8 cellular contexts compared by ENCODE assay signal in the genomic region with DNA sequence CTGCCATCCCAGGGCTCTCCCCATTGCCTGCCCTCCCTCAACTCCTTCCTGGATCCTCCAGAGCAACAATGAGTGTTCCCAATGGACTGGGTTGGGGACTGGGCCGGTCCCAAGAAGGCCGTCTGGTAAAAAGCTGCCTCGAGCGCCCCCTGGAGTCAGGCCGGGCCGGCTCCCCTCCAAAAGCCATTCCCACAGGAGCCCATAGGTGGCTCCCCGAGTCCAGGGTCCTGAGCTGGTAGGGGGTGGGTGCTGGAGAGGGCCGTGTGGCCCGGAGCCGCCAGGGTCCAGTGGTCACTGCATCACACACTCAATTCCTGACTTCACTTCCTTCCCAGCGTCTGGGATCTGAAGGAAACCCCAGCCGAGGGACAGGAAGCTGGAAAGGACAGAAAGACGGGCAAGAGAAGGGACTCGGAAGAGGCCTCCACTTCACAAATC. TPM values are rescaled to one million over a fixed set of nuclear protein-coding genes. Genes with fewer than 3 reads are reported as not detected.
DNase-seq lines count a peak whose midpoint lies in the region; ATAC-seq and TF ChIP-seq lines count a peak whose summit lies in the region.

No MANE protein-coding gene starts in this region.

- H3K4me3 Mint-ChIP-seq in progenitor cell of endocrine pancreas (ENCODE audit: low read depth), result no peak overlapping the region

- TF ChIP-seq CTCF in progenitor cell of endocrine pancreas (IDR thresholded peaks at IDR 0.05; ENCODE audit: unreplicated experiment), result peak; percentile 91
- TF ChIP-seq CTCF in upper lobe of left lung (IDR thresholded peaks at IDR 0.05), result peak; percentile 97 to 98 (median 98)

- H3K4me3 ChIP-seq in upper lobe of left lung, result peak overlapping the region in 1 of 4 donors; percentile 25

- peaks cover 14 to 22% (median 17%) of the 10 kb centered on the region in 4 donors for H3K4me1 ChIP-seq in upper lobe of left lung

- H3K27me3 ChIP-seq in upper lobe of left lung, result no peaks in the 10 kb centered on the region

- H3K27me3 Mint-ChIP-seq in progenitor cell of endocrine pancreas, result no peaks in the 10 kb centered on the region

- H3K36me3 Mint-ChIP-seq in progenitor cell of endocrine pancreas (ENCODE audit: insufficient read depth), result peaks cover 9% of the 10 kb centered on the region

- no peak for TF ChIP-seq EP300 in upper lobe of left lung (IDR thresholded peaks at IDR 0.05)

- ATAC-seq in Right ventricle myocardium inferior (peak; percentile 85), upper lobe of left lung (ENCODE audit: low FRiP score in 2 of 2) (peak; percentile 90), HG02588 (IDR thresholded peaks at IDR 0.05; ENCODE audit: unreplicated experiment) (no peak)

- no peak overlapping the region for H3K27ac Mint-ChIP-seq in progenitor cell of endocrine pancreas

- TF ChIP-seq POLR2A in upper lobe of left lung (IDR thresholded peaks at IDR 0.05), result no peak

- no peaks in the 10 kb centered on the region for H3K9me3 Mint-ChIP-seq in progenitor cell of endocrine pancreas (ENCODE audit: low read depth)

- intact Hi-C loops in Right ventricle myocardium inferior (cut with DNase I), result no loop called here

- peaks cover 1% of the 10 kb centered on the region for H3K4me1 Mint-ChIP-seq in progenitor cell of endocrine pancreas (ENCODE audit: low read depth)

- 12 to 23% methylated on average over 12 to 14 of the region's 14 CpGs for WGBS in upper lobe of left lung, 2 donors

- H3K9me3 ChIP-seq in upper lobe of left lung, result no peaks in the 10 kb centered on the region

- peaks cover 2 to 62% (median 35%) of the 10 kb centered on the region in 4 donors for H3K36me3 ChIP-seq in upper lobe of left lung

- H3K27ac ChIP-seq in upper lobe of left lung, result peak overlapping the region; percentile 39 to 81 (median 72)

- DNase-seq in EH (ENCODE audit: low read depth) (peak; percentile 87), HuH-7 (ENCODE audit: low spot score) (peak; percentile 96), SKM-1 (lab: John Stamatoyannopoulos, UW; ENCODE audit: unreplicated experiment) (peak; percentile 17), Right ventricle myocardium inferior (ENCODE audit: missing footprints) (peak; percentile 91), progenitor cell of endocrine pancreas (ENCODE audit: low spot score, unreplicated experiment) (peak; percentile 68), upper lobe of left lung (peak; percentile 88 to 96)
- peak; percentile 79 for DNase-seq in activated naive CD4-positive, alpha-beta T cell treated with anti-CD3 and anti-CD28 coated beads, Interleukin-2, amount 50 U/mL, for 16 hours

RNA-seq across cellular contexts. Expression of gene ALDH4A1, which starts 10.7 kb away (rescaled TPM):
- 31.2 TPM for total RNA-seq in Right ventricle myocardium inferior
- total RNA-seq in progenitor cell of endocrine pancreas, result 29.3 and 30.0 TPM in 2 replicates
- 10 to 100 TPM in 5 of 6 donors, 1 to 10 TPM in 1; 5.7 to 13.4 (median 11.5) TPM for total RNA-seq in upper lobe of left lung

RNA-seq across cellular contexts. Expression of gene IFFO2, which starts 43.4 kb away (rescaled TPM):
- total RNA-seq in Right ventricle myocardium inferior, result 5.2 TPM
- 21.0 and 24.4 TPM in 2 replicates for total RNA-seq in progenitor cell of endocrine pancreas
- total RNA-seq in upper lobe of left lung, result 10 to 100 TPM in 3 of 6 donors, 1 to 10 TPM in 3; 9.2 to 19.3 (median 11.0) TPM

RNA-seq across cellular contexts. Expression of gene TAS1R2, which starts 53.6 kb away (rescaled TPM):
- not detected for total RNA-seq in Right ventricle myocardium inferior
- not detected in 2 replicates for total RNA-seq in progenitor cell of endocrine pancreas
- not detected for total RNA-seq in upper lobe of left lung

Comparison
In these comparisons a context has a peak if more than half of its experiments do, and no peak if none do; other contexts are left out.
1. DNase-seq: peak in every context shown above with its lines; median percentile 96 in HuH-7; 92 in upper lobe of left lung; 91 in Right ventricle myocardium inferior; 87 in EH; 79 in activated naive CD4-positive, alpha-beta T cell treated with anti-CD3 and anti-CD28 coated beads, Interleukin-2, amount 50 U/mL, for 16 hours; 68 in progenitor cell of endocrine pancreas; 17 in SKM-1.